Comparison of ENCODE assay signal across 1 cellular context in the genomic region with DNA sequence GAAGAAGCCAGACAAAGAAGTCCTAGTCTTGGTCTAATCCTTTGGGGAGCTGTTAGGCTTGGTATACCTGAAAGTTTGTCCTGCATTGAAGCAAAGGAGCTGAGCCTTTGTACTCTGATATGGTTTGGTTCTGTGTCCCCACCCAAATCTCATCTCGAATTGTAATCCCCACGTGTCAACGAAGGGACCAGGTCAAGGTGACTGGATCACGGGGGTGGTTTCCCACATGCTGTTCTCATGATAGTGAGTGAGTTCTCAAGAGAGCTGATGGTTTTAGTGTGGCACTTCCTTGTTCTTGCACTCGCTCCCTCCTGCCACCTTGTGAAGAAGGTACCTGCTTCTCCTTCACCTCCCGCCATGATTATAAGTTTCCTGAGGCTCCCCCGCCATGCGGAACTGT.
TF ChIP-seq lines count a peak whose summit lies in the region.

No MANE protein-coding gene starts in this region.

TF ChIP-seq in HepG2, 621 proteins besides CTCF, POLR2A, EP300 and RAD21:
- TF ChIP-seq ZSCAN31 (CRISPR knock-in tag; IDR thresholded peaks at IDR 0.05; ENCODE audit: low read depth), result no peak
- no peak for TF ChIP-seq ZNF264 (CRISPR knock-in tag; IDR thresholded peaks at IDR 0.05)
- TF ChIP-seq ZNF652 (CRISPR knock-in tag; IDR thresholded peaks at IDR 0.05; ENCODE audit: borderline replicate concordance, low read depth), result no peak
- no peak for TF ChIP-seq ZNF75D (CRISPR knock-in tag; IDR thresholded peaks at IDR 0.05; ENCODE audit: borderline replicate concordance)
- peak; percentile 82 for TF ChIP-seq HOMEZ (CRISPR knock-in tag; IDR thresholded peaks at IDR 0.05; ENCODE audit: low read depth)
- TF ChIP-seq AHDC1 (CRISPR knock-in tag; IDR thresholded peaks at IDR 0.05; ENCODE audit: borderline replicate concordance), result no peak
- no peak for TF ChIP-seq RFX3 (CRISPR knock-in tag; IDR thresholded peaks at IDR 0.05)
- no peak for TF ChIP-seq ZNF275 (CRISPR knock-in tag; IDR thresholded peaks at IDR 0.05; ENCODE audit: borderline replicate concordance)
- TF ChIP-seq ONECUT2 (CRISPR knock-in tag; IDR thresholded peaks at IDR 0.05), result no peak
- TF ChIP-seq, protein P1, sequence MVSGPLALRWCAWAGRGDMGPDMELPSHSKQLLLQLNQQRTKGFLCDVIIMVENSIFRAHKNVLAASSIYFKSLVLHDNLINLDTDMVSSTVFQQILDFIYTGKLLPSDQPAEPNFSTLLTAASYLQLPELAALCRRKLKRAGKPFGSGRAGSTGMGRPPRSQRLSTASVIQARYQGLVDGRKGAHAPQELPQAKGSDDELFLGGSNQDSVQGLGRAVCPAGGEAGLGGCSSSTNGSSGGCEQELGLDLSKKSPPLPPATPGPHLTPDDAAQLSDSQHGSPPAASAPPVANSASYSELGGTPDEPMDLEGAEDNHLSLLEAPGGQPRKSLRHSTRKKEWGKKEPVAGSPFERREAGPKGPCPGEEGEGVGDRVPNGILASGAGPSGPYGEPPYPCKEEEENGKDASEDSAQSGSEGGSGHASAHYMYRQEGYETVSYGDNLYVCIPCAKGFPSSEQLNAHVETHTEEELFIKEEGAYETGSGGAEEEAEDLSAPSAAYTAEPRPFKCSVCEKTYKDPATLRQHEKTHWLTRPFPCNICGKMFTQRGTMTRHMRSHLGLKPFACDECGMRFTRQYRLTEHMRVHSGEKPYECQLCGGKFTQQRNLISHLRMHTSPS (CRISPR knock-in tag; IDR thresholded peaks at IDR 0.05; ENCODE audit: low read depth), result no peak
- TF ChIP-seq PHF8 (CRISPR knock-in tag; IDR thresholded peaks at IDR 0.05), result no peak
- TF ChIP-seq CREM (IDR thresholded peaks at IDR 0.05), result no peak
- no peak for TF ChIP-seq CREM (CRISPR knock-in tag; IDR thresholded peaks at IDR 0.05)
- TF ChIP-seq, protein P2, sequence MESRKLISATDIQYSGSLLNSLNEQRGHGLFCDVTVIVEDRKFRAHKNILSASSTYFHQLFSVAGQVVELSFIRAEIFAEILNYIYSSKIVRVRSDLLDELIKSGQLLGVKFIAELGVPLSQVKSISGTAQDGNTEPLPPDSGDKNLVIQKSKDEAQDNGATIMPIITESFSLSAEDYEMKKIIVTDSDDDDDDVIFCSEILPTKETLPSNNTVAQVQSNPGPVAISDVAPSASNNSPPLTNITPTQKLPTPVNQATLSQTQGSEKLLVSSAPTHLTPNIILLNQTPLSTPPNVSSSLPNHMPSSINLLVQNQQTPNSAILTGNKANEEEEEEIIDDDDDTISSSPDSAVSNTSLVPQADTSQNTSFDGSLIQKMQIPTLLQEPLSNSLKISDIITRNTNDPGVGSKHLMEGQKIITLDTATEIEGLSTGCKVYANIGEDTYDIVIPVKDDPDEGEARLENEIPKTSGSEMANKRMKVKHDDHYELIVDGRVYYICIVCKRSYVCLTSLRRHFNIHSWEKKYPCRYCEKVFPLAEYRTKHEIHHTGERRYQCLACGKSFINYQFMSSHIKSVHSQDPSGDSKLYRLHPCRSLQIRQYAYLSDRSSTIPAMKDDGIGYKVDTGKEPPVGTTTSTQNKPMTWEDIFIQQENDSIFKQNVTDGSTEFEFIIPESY (CRISPR knock-in tag; IDR thresholded peaks at IDR 0.05), result peak; percentile 52
- TF ChIP-seq ZUFSP (CRISPR knock-in tag; IDR thresholded peaks at IDR 0.05; ENCODE audit: borderline replicate concordance), result no peak
- TF ChIP-seq, protein P3, sequence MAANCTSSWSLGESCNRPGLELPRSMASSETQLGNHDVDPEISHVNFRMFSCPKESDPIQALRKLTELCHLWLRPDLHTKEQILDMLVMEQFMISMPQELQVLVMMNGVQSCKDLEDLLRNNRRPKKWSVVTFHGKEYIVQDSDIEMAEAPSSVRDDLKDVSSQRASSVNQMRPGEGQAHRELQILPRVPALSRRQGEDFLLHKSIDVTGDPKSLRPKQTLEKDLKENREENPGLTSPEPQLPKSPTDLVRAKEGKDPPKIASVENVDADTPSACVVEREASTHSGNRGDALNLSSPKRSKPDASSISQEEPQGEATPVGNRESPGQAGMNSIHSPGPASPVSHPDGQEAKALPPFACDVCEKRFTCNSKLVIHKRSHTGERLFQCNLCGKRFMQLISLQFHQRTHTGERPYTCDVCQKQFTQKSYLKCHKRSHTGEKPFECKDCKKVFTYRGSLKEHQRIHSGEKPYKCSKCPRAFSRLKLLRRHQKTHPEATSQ (CRISPR knock-in tag; IDR thresholded peaks at IDR 0.05; ENCODE audit: borderline replicate concordance), result peak; percentile 92; the same call in 1 of the 2 replicates
- no peak for TF ChIP-seq NBN (conservative IDR thresholded peaks at IDR 0.05)
